ENCODE assay signal across 18 cellular contexts in the genomic region with DNA sequence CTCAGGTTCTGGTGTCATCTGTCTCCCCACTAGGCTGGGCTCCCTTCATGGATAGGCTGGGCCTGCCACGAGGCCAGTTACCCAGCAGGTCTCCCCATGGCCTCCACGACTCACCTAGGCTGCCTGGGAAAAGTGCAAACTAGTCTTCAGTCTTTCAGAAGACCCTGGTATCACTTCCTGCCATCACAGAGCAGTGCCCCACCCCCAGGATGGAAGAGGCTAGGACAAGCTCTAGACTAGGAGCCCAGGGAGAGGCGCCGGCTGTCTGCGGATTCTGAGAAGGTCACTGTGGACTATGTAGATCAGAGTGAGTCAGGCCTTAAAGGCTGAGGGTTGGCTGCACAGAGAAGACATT.
DNase-seq lines count a peak whose midpoint lies in the region; ATAC-seq, FAIRE-seq and TF ChIP-seq lines count a peak whose summit lies in the region.
"Had no signal": no experiment of that assay in that cellular context is flagged by ENCODE, and none has a peak within 500 bp of the region (broad histone marks: within the 10 kb centered on the region; RNA-seq: fewer than 3 reads in every experiment).

No MANE protein-coding gene starts in this region.

- no peak overlapping the region for H2BK5ac ChIP-seq in H1 (ENCODE audit: low read depth, low read length)

- no peaks in the 10 kb centered on the region for H3K79me2 ChIP-seq in H1 (ENCODE audit: control insufficient read depth in 1 of 2, insufficient read depth in 2 of 2, low read length in 2 of 2)

- no peak overlapping the region for H2BK120ac ChIP-seq in H1 (replicated peaks; ENCODE audit: low read depth, low read length)

- H3K14ac ChIP-seq in H1 (ENCODE audit: insufficient read length): no peak overlapping the region

- H4K8ac ChIP-seq in H1 (ENCODE audit: extremely low read depth, insufficient read depth, low read length): no peak overlapping the region

- H3K36me3 ChIP-seq in H1 (ENCODE audit: control insufficient read depth in 2 of 4, insufficient read depth in 4 of 4, low read length in 3 of 4): no peaks in the 10 kb centered on the region
- H3K36me3 ChIP-seq: brain microvascular endothelial cell, left lung had no signal

- H2BK15ac ChIP-seq in H1 (ENCODE audit: low read length): no peak overlapping the region

- peak in 1 of 2 experiments; percentile 33; a peak in 1 of 4 replicates for TF ChIP-seq RAD21 in H1 (IDR thresholded peaks at IDR 0.05 in 1 of 2, conservative IDR thresholded peaks at IDR 0.05 in 1 of 2; ENCODE audit: low read depth in 2 of 2, low read length in 2 of 2)

- H3K27ac ChIP-seq in RWPE1: peak overlapping the region; percentile 88
- no peak overlapping the region for H3K27ac ChIP-seq in H1 (ENCODE audit: low read depth, low read length)
- H3K27ac ChIP-seq: brain microvascular endothelial cell, left lung had no signal

- H3K18ac ChIP-seq in H1 (ENCODE audit: extremely low read depth, low read length): no peak overlapping the region

- H3K9ac ChIP-seq in H1 (replicated peaks in 1 of 4; ENCODE audit: extremely low read depth in 1 of 4, low read depth in 3 of 4, low read length in 3 of 4): no peak overlapping the region

- CTCF ChIA-PET in RWPE1 (lab: Yijun Ruan, JAX): interaction anchor here (0.5 kb wide), 1 partner anchor 70 kb away, joined by 3 read pairs; no protein-coding TSS in a partner anchor
- CTCF ChIA-PET in H1 (lab: Charles Lee; ENCODE audit: partially characterized antibody): interaction anchor here (0.8 to 24.3 kb wide), 5 partner anchors 9 to 75 kb away, joined by 3 to 569 read pairs (median 4); no protein-coding TSS in a partner anchor

- H3K4me3 ChIP-seq in H1 (ENCODE audit: extremely low read depth in 1 of 4, insufficient read depth in 2 of 4, low read depth in 3 of 4, low read length in 4 of 4): no peak overlapping the region
- H3K4me3 ChIP-seq: left lung had no signal

- no peak for ATAC-seq in sciatic nerve
- no peak for ATAC-seq in GM19035 (IDR thresholded peaks at IDR 0.05; ENCODE audit: unreplicated experiment)
- ATAC-seq: activated CD8-positive, alpha-beta T cell treated with anti-CD3 and anti-CD28 coated beads for 36 hours; activated T-cell treated with anti-CD3 and anti-CD28 coated beads, Interleukin-2, amount 50 U/mL, for 4 hours; left lung had no signal

- H3K79me1 ChIP-seq in H1 (ENCODE audit: low read depth, low read length): no peaks in the 10 kb centered on the region

- H3K4me2 ChIP-seq in H1 (ENCODE audit: insufficient read depth in 1 of 2, low read depth in 2 of 2, low read length in 2 of 2): no peak overlapping the region

- intact Hi-C loops in sciatic nerve (cut with DNase I): no loop called here

- POLR2A ChIA-PET in RWPE1 (lab: Yijun Ruan, JAX; ENCODE audit: low non-redundant PET): no interaction called here
- POLR2A ChIA-PET in H1 (lab: Charles Lee; ENCODE audit: partially characterized antibody): interaction anchor here (1.1 kb wide), 1 partner anchor 69 kb away, joined by 3 read pairs; no protein-coding TSS in a partner anchor

- no peak overlapping the region for H2BK12ac ChIP-seq in H1 (ENCODE audit: low read depth, low read length)

- no peak overlapping the region for H3K23ac ChIP-seq in H1 (ENCODE audit: insufficient read length)

- DNase-seq in ELR (ENCODE audit: low read depth) (peak; percentile 46), RWPE1 (ENCODE audit: low spot score) (no peak), H1 (ENCODE audit: low read depth in 1 of 2, low spot score in 2 of 2) (no peak), sciatic nerve (ENCODE audit: low spot score) (peak; percentile 47), NCI-H187 treated with DMSO at 0.1 percent for 48 hours (lab: John Stamatoyannopoulos, UW) (no peak), anterior cingulate cortex (lab: John Stamatoyannopoulos, UW) (no peak), NCI-H2227 (lab: John Stamatoyannopoulos, UW; ENCODE audit: unreplicated experiment) (no peak)
- DNase-seq: activated CD4-positive, CD25-positive, alpha-beta regulatory T cell; activated CD8-positive, alpha-beta T cell treated with anti-CD3 and anti-CD28 coated beads for 36 hours; activated T-cell treated with anti-CD3 and anti-CD28 coated beads, Interleukin-2, amount 50 U/mL, for 4 hours; brain microvascular endothelial cell; COR-L47; left lung; NCI-H1417 treated with DMSO at 0.1 percent for 48 hours; NCI-H748 treated with DMSO at 0.1 percent for 48 hours; T-helper 2 cell had no signal

- H3K4ac ChIP-seq in H1 (replicated peaks; ENCODE audit: insufficient read length, low read depth, low read length): peak overlapping the region; percentile 17

- peaks cover 0 to 12% (median 5%) of the 10 kb centered on the region in 4 experiments; a peak in 5 of 7 replicates for H3K4me1 ChIP-seq in H1 (replicated peaks in 1 of 4; ENCODE audit: control insufficient read depth in 3 of 4, insufficient read depth in 4 of 4, low read length in 3 of 4)

- no peak overlapping the region for H3K56ac ChIP-seq in H1 (replicated peaks; ENCODE audit: insufficient read length, low read depth, low read length)

- WGBS in H1 (ENCODE audit: extremely low coverage in 1 of 2, insufficient coverage in 1 of 2, insufficient read length in 1 of 2, insufficient replicate concordance in 2 of 2, low coverage in 1 of 2, low lambda C conversion rate in 2 of 2, missing lambda C conversion rate in 1 of 2), 2 experiments: 87% methylated on average over 5 of the region's 5 CpGs; no CpG with 5 or more reads in 1 of the 2 experiments

- peak overlapping the region; percentile 57; the same call in 1 of the 2 replicates for H2BK20ac ChIP-seq in H1 (ENCODE audit: low read length)

- no peak for TF ChIP-seq EP300 in H1 (IDR thresholded peaks at IDR 0.05; ENCODE audit: borderline replicate concordance in 1 of 2, low read depth in 2 of 2, low read length in 2 of 2)

- H3K23me2 ChIP-seq in H1 (ENCODE audit: low read depth, low read length): no peaks in the 10 kb centered on the region

- no peak overlapping the region for H2AK5ac ChIP-seq in H1 (ENCODE audit: low read depth, low read length)

- FAIRE-seq in H1 (lab: Jason Lieb, UNC): no peak
- FAIRE-seq: GM18507 had no signal

- TF ChIP-seq CTCF in RWPE1 (conservative IDR thresholded peaks at IDR 0.05; ENCODE audit: low read depth) (no peak), H1 (IDR thresholded peaks at IDR 0.05; ENCODE audit: control extremely low read depth in 1 of 3, insufficient read depth in 1 of 3, low read depth in 1 of 3, low read length in 3 of 3) (peak in 2 of 3 experiments; percentile 1 to 9; a peak in 1 of 4 replicates)

- no peaks in the 10 kb centered on the region for H3K9me3 ChIP-seq in H1 (ENCODE audit: insufficient read depth in 2 of 2, low read depth in 1 of 2, low read length in 1 of 2)
- H3K9me3 ChIP-seq: left lung had no signal

- H2AFZ ChIP-seq in H1 (ENCODE audit: low read length): no peak overlapping the region

- no peaks in the 10 kb centered on the region for H4K20me1 ChIP-seq in H1 (replicated peaks in 1 of 2; ENCODE audit: control insufficient read depth in 1 of 2, insufficient read depth in 2 of 2, low read length in 2 of 2)

- no peak overlapping the region for H4K5ac ChIP-seq in H1 (ENCODE audit: insufficient read length, low read depth, low read length)

- TF ChIP-seq POLR2A in H1 (IDR thresholded peaks at IDR 0.05; ENCODE audit: control extremely low read depth in 1 of 2, low read depth in 2 of 2, low read length in 2 of 2): no peak

- H4K91ac ChIP-seq in H1 (replicated peaks; ENCODE audit: insufficient read length, low read length): no peak overlapping the region

- no peaks in the 10 kb centered on the region for H3K27me3 ChIP-seq in H1 (replicated peaks in 1 of 4; ENCODE audit: control insufficient read depth in 3 of 4, extremely low read depth in 1 of 4, insufficient read depth in 3 of 4, low read length in 3 of 4)
- H3K27me3 ChIP-seq: brain microvascular endothelial cell, left lung had no signal

TF ChIP-seq in H1, 55 proteins besides CTCF, POLR2A, EP300 and RAD21:
- no peak for TF ChIP-seq KDM4A (IDR thresholded peaks at IDR 0.05; ENCODE audit: low read depth, low read length, severe bottlenecking)
- TF ChIP-seq SP1 (IDR thresholded peaks at IDR 0.05; ENCODE audit: low read depth, low read length): no peak
- TF ChIP-seq JUND (IDR thresholded peaks at IDR 0.05; ENCODE audit: low read length): no peak
- no peak for TF ChIP-seq BRCA1 (IDR thresholded peaks at IDR 0.05; ENCODE audit: low read depth, low read length)

Comparison
In these comparisons a context has a peak if more than half of its experiments do, and no peak if none do; other contexts are left out.
1. DNase-seq: peak in ELR (single experiment) and sciatic nerve (single experiment); none in RWPE1 (single experiment), H1 (0 of 2), NCI-H187 treated with DMSO at 0.1 percent for 48 hours (single experiment), anterior cingulate cortex (0 of 58) and NCI-H2227 (single experiment).